In the genomic region with DNA sequence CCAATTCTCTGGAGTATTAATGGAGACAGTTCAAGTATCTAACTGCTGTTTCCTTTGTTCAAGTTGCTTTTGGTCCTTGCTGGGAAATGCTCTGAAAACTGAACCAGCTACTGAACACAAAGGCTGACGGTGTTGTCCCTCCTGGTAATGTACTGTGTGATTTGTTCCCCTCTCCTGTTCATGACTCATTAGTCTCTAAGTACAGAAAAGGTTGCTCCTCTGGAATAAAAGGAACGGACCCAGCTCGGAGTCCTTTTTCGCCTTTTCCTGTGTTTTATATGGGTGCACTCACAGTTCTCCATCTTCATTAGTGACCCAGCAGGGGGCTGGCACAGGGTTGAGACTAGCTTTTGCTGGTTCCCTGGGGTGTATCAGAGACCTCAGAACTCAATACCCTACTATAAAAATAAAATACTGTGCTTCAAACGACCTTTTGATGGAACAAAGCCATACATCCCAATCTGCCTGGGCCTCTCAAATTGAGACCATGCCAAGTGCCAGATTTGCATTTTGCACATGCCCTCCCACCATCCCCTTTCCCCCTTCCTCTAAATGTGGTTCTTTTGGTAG, we compare ENCODE assay signal across 11 cellular contexts.
A peak's percentile ranks its signal among the peaks of the same experiment; 100 is the strongest.
DNase-seq lines count a peak whose midpoint lies in the region; ATAC-seq and TF ChIP-seq lines count a peak whose summit lies in the region.
"Had no signal": no experiment of that assay in that cellular context is flagged by ENCODE, and none has a peak within 500 bp of the region (broad histone marks: within the 10 kb centered on the region; RNA-seq: fewer than 3 reads in every experiment).

No MANE protein-coding gene starts in this region.

- DNase-seq in NCI-H1092 treated with DMSO at 0.1 percent for 48 hours (lab: John Stamatoyannopoulos, UW) (peak; percentile 100), T-helper 17 cell (no peak), lower lobe of right lung (no peak), tibial artery (no peak), GM13976 (ENCODE audit: low spot score) (no peak), spleen (no peak)
- DNase-seq: activated CD4-positive, alpha-beta T cell treated with anti-CD3 and anti-CD28 coated beads, Interleukin-2, amount 50 U/mL, for 1 hour; stimulated activated CD4-positive, alpha-beta T cell treated with anti-CD3 and anti-CD28 coated beads, Interleukin-12 subunit alpha, Interleukin-12 subunit beta, amount 100 ng/mL, for 4 hours had no signal

- intact Hi-C loops in lower lobe of right lung (cut with DNase I) (no loop called here), tibial artery (cut with DNase I; ENCODE audit: low total_unique reads) (no loop called here), spleen (cut with DNase I; ENCODE audit: low total_unique reads) (no loop called here)

- peak overlapping the region; percentile 3 for H2AFZ ChIP-seq in ACC112 (ENCODE audit: low read length, unreplicated experiment)

- no peak for TF ChIP-seq CTCF in lower lobe of right lung (IDR thresholded peaks at IDR 0.05)
- no peak for TF ChIP-seq CTCF in tibial artery (IDR thresholded peaks at IDR 0.05)
- TF ChIP-seq CTCF in GM13976 (IDR thresholded peaks at IDR 0.05; ENCODE audit: borderline replicate concordance, control extremely low read depth, extremely low read depth, insufficient read depth, missing control alignments), result no peak
- TF ChIP-seq CTCF in spleen (IDR thresholded peaks at IDR 0.05 in 8 of 11, conservative IDR thresholded peaks at IDR 0.05 in 3 of 11), result no peak

- H3K4me1 ChIP-seq in ACC112 (ENCODE audit: control insufficient read depth, insufficient read depth, low read length, unreplicated experiment) (peaks cover 7% of the 10 kb centered on the region), lower lobe of right lung (no peaks in the 10 kb centered on the region), tibial artery (peaks cover 0 to 14% (median 1%) of the 10 kb centered on the region in 4 donors), spleen (peaks cover 0 to 5% (median 0%) of the 10 kb centered on the region in 6 donors)

- ATAC-seq in T-helper 17 cell, result no peak
- peak; percentile 39 to 57 for ATAC-seq in lower lobe of right lung
- no peak for ATAC-seq in GM18861 (IDR thresholded peaks at IDR 0.05; ENCODE audit: unreplicated experiment)

- peaks cover 2% of the 10 kb centered on the region for H3K36me3 Mint-ChIP-seq in T-helper 17 cell (ENCODE audit: low read depth)
- H3K36me3 Mint-ChIP-seq: CD4-positive, CD25-positive, alpha-beta regulatory T cell had no signal

- in situ Hi-C loops in GM13976 (cut with MboI; ENCODE audit: low sequenced_read_pairs, unreplicated experiment), result no loop called here

- no peaks in the 10 kb centered on the region for H3K27me3 ChIP-seq in ACC112 (ENCODE audit: insufficient read depth, low read length)
- H3K27me3 ChIP-seq in lower lobe of right lung (ENCODE audit: low read depth), result no peaks in the 10 kb centered on the region
- H3K27me3 ChIP-seq in tibial artery, result no peaks in the 10 kb centered on the region
- H3K27me3 ChIP-seq in spleen (replicated peaks in 1 of 7), result no peaks in the 10 kb centered on the region

- H3K27ac Mint-ChIP-seq in T-helper 17 cell, result peak overlapping the region; percentile 65

- H3K4me1 Mint-ChIP-seq in T-helper 17 cell, result peaks cover 8% of the 10 kb centered on the region

- H3K79me2 ChIP-seq in ACC112 (ENCODE audit: control insufficient read depth, insufficient read depth, low read length, unreplicated experiment), result no peaks in the 10 kb centered on the region

- H3K27ac ChIP-seq in ACC112 (ENCODE audit: low read depth, low read length), result peak overlapping the region; percentile 25; the same call in 1 of the 2 replicates
- no peak overlapping the region for H3K27ac ChIP-seq in lower lobe of right lung
- peak overlapping the region in 1 of 2 donors; percentile 10 for H3K27ac ChIP-seq in tibial artery
- no peak overlapping the region for H3K27ac ChIP-seq in spleen

- H3K9me3 ChIP-seq in T-helper 17 cell (ENCODE audit: control insufficient read depth, low read length, poor library complexity, severe bottlenecking) (no peaks in the 10 kb centered on the region), lower lobe of right lung (no peaks in the 10 kb centered on the region), tibial artery (no peaks in the 10 kb centered on the region), spleen (peaks cover 0 to 12% (median 5%) of the 10 kb centered on the region in 8 donors)

- no peaks in the 10 kb centered on the region for H3K27me3 Mint-ChIP-seq in T-helper 17 cell
- H3K27me3 Mint-ChIP-seq: CD4-positive, CD25-positive, alpha-beta regulatory T cell had no signal

- H3K4me3 Mint-ChIP-seq in T-helper 17 cell, result peak overlapping the region; percentile 75

- H3K4me3 ChIP-seq in ACC112 (ENCODE audit: low read depth, low read length), result no peak overlapping the region
- no peak overlapping the region for H3K4me3 ChIP-seq in lower lobe of right lung
- H3K4me3 ChIP-seq in tibial artery, result no peak overlapping the region
- no peak overlapping the region for H3K4me3 ChIP-seq in spleen

- no peaks in the 10 kb centered on the region for H3K36me3 ChIP-seq in ACC112 (ENCODE audit: insufficient read depth, low read length)
- no peaks in the 10 kb centered on the region for H3K36me3 ChIP-seq in lower lobe of right lung
- no peaks in the 10 kb centered on the region for H3K36me3 ChIP-seq in tibial artery
- no peaks in the 10 kb centered on the region for H3K36me3 ChIP-seq in spleen

- no peak for TF ChIP-seq POLR2A in spleen (IDR thresholded peaks at IDR 0.05)

- WGBS in spleen, 5 donors, result 70 to 75% (median 75%) methylated on average over 5 of the region's 5 CpGs

Comparison
In these comparisons a context has a peak if more than half of its experiments do, and no peak if none do; other contexts are left out.
1. ATAC-seq: peak in lower lobe of right lung (2 of 2); none in T-helper 17 cell (single experiment) and GM18861 (single experiment).